8 cellular contexts compared by ENCODE assay signal in genomic region chr4:128863314-128864075, GRCh38. TPM values are rescaled to one million over a fixed set of nuclear protein-coding genes. Genes with fewer than 3 reads are reported as not detected.
DNase-seq lines count a peak whose midpoint lies in the region; ATAC-seq and TF ChIP-seq lines count a peak whose summit lies in the region.

No MANE protein-coding gene starts in this region.

- in situ Hi-C loops in HAP-1 (cut with MboI; ENCODE audit: low sequenced_read_pairs): loop anchor here (5.0 to 10.0 kb wide), 3 partner anchors 296 to 669 kb away; no protein-coding TSS in a partner anchor

- DNase-seq in CMK (ENCODE audit: low read depth) (peak; percentile 21), HAP-1 (ENCODE audit: low spot score in 2 of 2) (peak; percentile 71 to 91), NCI-H345 (lab: John Stamatoyannopoulos, UW) (peak; percentile 47), dermis microvascular lymphatic vessel endothelial cell (ENCODE audit: low read depth in 2 of 2) (peak; percentile 65 to 85), lower lobe of right lung (peak; percentile 58)
- DNase-seq in activated CD4-positive, alpha-beta T cell treated with anti-CD3 and anti-CD28 coated beads, Interleukin-2, amount 50 U/mL, for 48 hours: peak; percentile 65 to 73
- DNase-seq in stimulated activated CD8-positive, alpha-beta memory T cell treated with anti-CD3 and anti-CD28 coated beads, Interleukin-12 subunit alpha, Interleukin-12 subunit beta, amount 100 ng/mL, for 1 hour (ENCODE audit: low read depth): peak; percentile 56

- H3K4me3 ChIP-seq in HAP-1 (no peak overlapping the region), lower lobe of right lung (no peak overlapping the region)

- no peaks in the 10 kb centered on the region for H3K9me3 ChIP-seq in HAP-1
- no peaks in the 10 kb centered on the region for H3K9me3 ChIP-seq in lower lobe of right lung

- H3K4me1 ChIP-seq in HAP-1 (no peaks in the 10 kb centered on the region), lower lobe of right lung (peaks cover 28% of the 10 kb centered on the region)

- ATAC-seq in lower lobe of right lung (peak; percentile 81 to 84), GM21737 (IDR thresholded peaks at IDR 0.05; ENCODE audit: unreplicated experiment) (no peak)

- TF ChIP-seq CTCF in lower lobe of right lung (IDR thresholded peaks at IDR 0.05): peak; percentile 85

- intact Hi-C loops in lower lobe of right lung (cut with DNase I): no loop called here

- H3K36me3 ChIP-seq in HAP-1 (replicated peaks) (peaks cover 77% of the 10 kb centered on the region), lower lobe of right lung (peaks cover 89% of the 10 kb centered on the region)

- no peaks in the 10 kb centered on the region for H3K27me3 ChIP-seq in HAP-1 (ENCODE audit: low read depth)
- no peaks in the 10 kb centered on the region for H3K27me3 ChIP-seq in lower lobe of right lung (ENCODE audit: low read depth)

- peak overlapping the region; percentile 49 for H3K27ac ChIP-seq in lower lobe of right lung

RNA-seq across cellular contexts. Expression of gene JADE1, which starts 54.0 kb away (rescaled TPM):
- total RNA-seq in dermis microvascular lymphatic vessel endothelial cell (8.2 and 8.6 TPM in 2 replicates), lower lobe of right lung (36.3 TPM)

Comparison
In these comparisons a context has a peak if more than half of its experiments do, and no peak if none do; other contexts are left out.
1. DNase-seq: peak in every context shown above with its lines; median percentile 81 in HAP-1; 75 in dermis microvascular lymphatic vessel endothelial cell; 69 in activated CD4-positive, alpha-beta T cell treated with anti-CD3 and anti-CD28 coated beads, Interleukin-2, amount 50 U/mL, for 48 hours; 58 in lower lobe of right lung; 56 in stimulated activated CD8-positive, alpha-beta memory T cell treated with anti-CD3 and anti-CD28 coated beads, Interleukin-12 subunit alpha, Interleukin-12 subunit beta, amount 100 ng/mL, for 1 hour; 47 in NCI-H345; 21 in CMK.